In genomic region chr2:176597916-176598315, GRCh38 we compare ENCODE assay signal across 1 cellular context.
TF ChIP-seq lines count a peak whose summit lies in the region.

No MANE protein-coding gene starts in this region.

TF ChIP-seq in HEK293, 187 proteins besides CTCF, POLR2A, EP300 and RAD21 (continued from another document):
- TF ChIP-seq ZNF362 (tag by site-specific recombination; IDR thresholded peaks at IDR 0.05) (no peak), ZBTB6 (tag by site-specific recombination; IDR thresholded peaks at IDR 0.05) (peak; percentile 23; the same call in 1 of the 2 replicates), ZNF629 (tag by site-specific recombination; IDR thresholded peaks at IDR 0.05) (peak; percentile 48; the same call in 1 of the 2 replicates), ZFHX2 (tag by site-specific recombination; conservative IDR thresholded peaks at IDR 0.05) (no peak), ZNF169 (tag by site-specific recombination; IDR thresholded peaks at IDR 0.05) (no peak), ZNF785 (tag by site-specific recombination; IDR thresholded peaks at IDR 0.05) (no peak), ZNF423 (tag by site-specific recombination; IDR thresholded peaks at IDR 0.05) (no peak), OSR2 (tag by site-specific recombination; IDR thresholded peaks at IDR 0.05) (peak; percentile 39; the same call in 1 of the 2 replicates)
